ENCODE assay signal across 19 cellular contexts in the genomic region with DNA sequence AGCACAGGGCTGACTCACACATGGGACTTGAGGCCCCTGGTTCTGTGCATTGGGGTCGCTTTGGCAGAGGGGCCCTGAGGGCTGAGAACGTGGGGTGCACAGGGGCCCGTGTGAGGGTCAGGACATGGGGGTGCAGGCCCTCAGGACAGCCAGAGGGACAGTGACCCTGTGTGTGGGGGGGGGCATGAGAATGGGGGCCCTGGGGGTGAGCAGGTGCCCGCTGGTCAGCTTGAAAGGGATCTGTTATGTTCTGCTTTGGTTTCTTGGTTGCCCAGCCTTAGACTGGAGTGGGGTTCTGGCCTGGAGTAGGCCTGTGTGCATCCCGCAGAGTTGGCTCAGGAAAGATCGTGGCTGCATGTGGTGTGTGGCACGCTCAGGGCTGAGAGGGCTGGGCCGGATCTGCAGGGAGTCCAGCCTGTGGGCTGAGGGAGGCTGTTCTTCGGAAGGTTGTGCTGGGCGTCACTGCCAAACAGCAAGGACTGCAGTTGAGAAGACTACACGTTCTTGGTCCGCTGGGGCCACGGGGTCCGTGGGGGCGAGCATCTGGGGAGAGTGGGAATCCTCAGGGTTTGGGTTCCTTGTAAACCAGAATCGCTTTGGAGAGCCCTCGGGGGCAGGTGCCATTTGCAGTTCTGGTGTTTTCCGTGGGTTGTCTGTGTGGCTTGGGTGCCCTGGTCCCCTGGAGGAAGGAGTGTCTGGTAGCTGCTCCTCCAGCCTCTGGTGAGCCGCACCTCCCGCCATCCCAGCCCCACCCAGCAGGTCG. TPM values are rescaled to one million over a fixed set of nuclear protein-coding genes. Genes with fewer than 3 reads are reported as not detected.
A peak's percentile ranks its signal among the peaks of the same experiment; 100 is the strongest.
DNase-seq lines count a peak whose midpoint lies in the region; ATAC-seq and TF ChIP-seq lines count a peak whose summit lies in the region.
"Had no signal": no experiment of that assay in that cellular context is flagged by ENCODE, and none has a peak within 500 bp of the region (broad histone marks: within the 10 kb centered on the region; RNA-seq: fewer than 3 reads in every experiment).

No MANE protein-coding gene starts in this region.

- peaks cover 0 to 3% of the 10 kb centered on the region in 2 donors for H3K9me3 ChIP-seq in esophagus (ENCODE audit: control insufficient read depth in 2 of 2, insufficient read depth in 1 of 2, low read depth in 1 of 2, low read length in 1 of 2)
- peaks cover 5% of the 10 kb centered on the region for H3K9me3 ChIP-seq in trophoblast cell (ENCODE audit: insufficient read depth, low read depth, low read length)
- H3K9me3 ChIP-seq: right atrium auricular region had no signal

- H3K9me3 Mint-ChIP-seq in activated naive CD4-positive, alpha-beta T cell treated with anti-CD3 and anti-CD28 coated beads, Interleukin-2, amount 10 ng/mL, durations not matched to agents 7 days and 5 days, result no peaks in the 10 kb centered on the region
- no peaks in the 10 kb centered on the region for H3K9me3 Mint-ChIP-seq in activated naive CD4-positive, alpha-beta T cell treated with anti-CD3 and anti-CD28 coated beads for 36 hours
- H3K9me3 Mint-ChIP-seq in WTC11, result no peaks in the 10 kb centered on the region

- H3K9ac ChIP-seq in trophoblast cell (ENCODE audit: low read length), result no peak overlapping the region

- H2BK5ac ChIP-seq in trophoblast cell (ENCODE audit: low read depth, low read length, poor library complexity), result no peak overlapping the region

- no peaks in the 10 kb centered on the region for H3K79me2 ChIP-seq in trophoblast cell (ENCODE audit: control insufficient read depth, insufficient read depth, low read length, poor library complexity)
- H3K79me2 ChIP-seq: hepatocyte had no signal

- peak overlapping the region; percentile 25 for H3K4ac ChIP-seq in trophoblast cell (ENCODE audit: low read depth, low read length)

- no peak overlapping the region for H3K4me2 ChIP-seq in trophoblast cell (ENCODE audit: low read length)
- H3K4me2 ChIP-seq: hepatocyte had no signal

- no peak overlapping the region for H2BK12ac ChIP-seq in trophoblast cell (ENCODE audit: low read length)

- H3K27me3 ChIP-seq in esophagus (ENCODE audit: control insufficient read depth in 1 of 2, insufficient read depth in 2 of 2, low read length in 2 of 2) (no peaks in the 10 kb centered on the region), trophoblast cell (ENCODE audit: insufficient read depth, low read length) (no peaks in the 10 kb centered on the region)
- H3K27me3 ChIP-seq: hepatocyte, neutrophil, right atrium auricular region had no signal

- peak overlapping the region; percentile 25 for H3K27ac Mint-ChIP-seq in activated naive CD4-positive, alpha-beta T cell treated with anti-CD3 and anti-CD28 coated beads, Interleukin-2, amount 10 ng/mL, durations not matched to agents 7 days and 5 days
- H3K27ac Mint-ChIP-seq in activated naive CD4-positive, alpha-beta T cell treated with anti-CD3 and anti-CD28 coated beads for 36 hours, result no peak overlapping the region
- peak overlapping the region; percentile 91; the same call in 1 of the 2 replicates for H3K27ac Mint-ChIP-seq in WTC11

- no peak overlapping the region for H3K14ac ChIP-seq in trophoblast cell (ENCODE audit: low read length)

- H3K4me1 ChIP-seq in esophagus (ENCODE audit: control insufficient read depth in 2 of 2, insufficient read depth in 2 of 2, low read length in 1 of 2) (peaks cover 3 to 19% of the 10 kb centered on the region in 2 donors), trophoblast cell (ENCODE audit: control insufficient read depth in 1 of 2, insufficient read depth in 2 of 2, low read length in 2 of 2) (no peaks in the 10 kb centered on the region)

- H3K27me3 Mint-ChIP-seq in activated naive CD4-positive, alpha-beta T cell treated with anti-CD3 and anti-CD28 coated beads, Interleukin-2, amount 10 ng/mL, durations not matched to agents 7 days and 5 days, result no peaks in the 10 kb centered on the region
- H3K27me3 Mint-ChIP-seq in activated naive CD4-positive, alpha-beta T cell treated with anti-CD3 and anti-CD28 coated beads for 36 hours (ENCODE audit: low read depth), result no peaks in the 10 kb centered on the region
- no peaks in the 10 kb centered on the region for H3K27me3 Mint-ChIP-seq in WTC11 (ENCODE audit: low read depth)

- no peak for DNase-seq in activated naive CD4-positive, alpha-beta T cell treated with anti-CD3 and anti-CD28 coated beads, Interleukin-2, amount 10 ng/mL, durations not matched to agents 7 days and 5 days
- no peak for DNase-seq in activated naive CD4-positive, alpha-beta T cell treated with anti-CD3 and anti-CD28 coated beads for 36 hours
- DNase-seq in WTC11 (ENCODE audit: low spot score) (peak; percentile 5), trophoblast cell (no peak), NAMALWA (ENCODE audit: low spot score) (no peak), NCI-H82 (lab: John Stamatoyannopoulos, UW) (no peak)
- DNase-seq: ACHN; activated naive CD4-positive, alpha-beta T cell treated with Interleukin-2 at 50 U/mL for 16 hours; effector CD4-positive, alpha-beta T cell; kidney glomerular epithelial cell; mesendoderm; NCI-H1417; RPMI8226 had no signal

- H2AFZ ChIP-seq in trophoblast cell (ENCODE audit: insufficient read depth, low read length, poor library complexity), result no peak overlapping the region
- H2AFZ ChIP-seq: hepatocyte had no signal

- peaks cover 18 to 65% of the 10 kb centered on the region in 2 donors for H3K36me3 ChIP-seq in esophagus (ENCODE audit: control insufficient read depth in 2 of 2, insufficient read depth in 2 of 2, low read length in 1 of 2)
- H3K36me3 ChIP-seq in trophoblast cell (ENCODE audit: control insufficient read depth in 1 of 2, insufficient read depth in 2 of 2, low read length in 2 of 2), result peaks cover 76 to 77% of the 10 kb centered on the region in 2 experiments

- no peak overlapping the region for H2AK5ac ChIP-seq in trophoblast cell (ENCODE audit: low read length)

- no peak for TF ChIP-seq CTCF in WTC11 (IDR thresholded peaks at IDR 0.05)

- peaks cover 50% of the 10 kb centered on the region for H3K36me3 Mint-ChIP-seq in activated naive CD4-positive, alpha-beta T cell treated with anti-CD3 and anti-CD28 coated beads, Interleukin-2, amount 10 ng/mL, durations not matched to agents 7 days and 5 days
- peaks cover 25% of the 10 kb centered on the region for H3K36me3 Mint-ChIP-seq in activated naive CD4-positive, alpha-beta T cell treated with anti-CD3 and anti-CD28 coated beads for 36 hours (ENCODE audit: low read depth)
- H3K36me3 Mint-ChIP-seq in WTC11, result peaks cover 27% of the 10 kb centered on the region

- H4K8ac ChIP-seq in trophoblast cell (ENCODE audit: low read depth, low read length), result no peak overlapping the region

- no peak overlapping the region for H3K18ac ChIP-seq in trophoblast cell (ENCODE audit: low read length)

- intact Hi-C loops in activated naive CD4-positive, alpha-beta T cell treated with anti-CD3 and anti-CD28 coated beads for 36 hours (cut with micrococcal nuclease), result no loop called here

- CTCF ChIA-PET in activated naive CD4-positive, alpha-beta T cell treated with anti-CD3 and anti-CD28 coated beads, Interleukin-2, amount 10 ng/mL, durations not matched to agents 7 days and 5 days (lab: Charles Lee), result no interaction called here
- CTCF ChIA-PET in activated naive CD4-positive, alpha-beta T cell treated with anti-CD3 and anti-CD28 coated beads for 36 hours (lab: Charles Lee), result no interaction called here
- CTCF ChIA-PET in WTC11 (lab: Charles Lee), result interaction anchor here (1.2 kb wide), 1 partner anchor 13 kb away, joined by 5 read pairs; no protein-coding TSS in a partner anchor

- WGBS in esophagus, 2 donors, result 88 to 90% methylated on average over 21 of the region's 21 CpGs
- no CpG with 5 or more reads among the region's 21 CpGs for WGBS in trophoblast cell (ENCODE audit: extremely low coverage, insufficient coverage, insufficient read length)

- H3K27ac ChIP-seq in esophagus (ENCODE audit: low read depth in 2 of 2, low read length in 1 of 2), result peak overlapping the region; percentile 52 to 85
- no peak overlapping the region for H3K27ac ChIP-seq in trophoblast cell (ENCODE audit: low read depth, low read length)
- H3K27ac ChIP-seq: hepatocyte, neutrophil, right atrium auricular region had no signal

- H3K4me3 Mint-ChIP-seq in activated naive CD4-positive, alpha-beta T cell treated with anti-CD3 and anti-CD28 coated beads, Interleukin-2, amount 10 ng/mL, durations not matched to agents 7 days and 5 days, result no peak overlapping the region
- no peak overlapping the region for H3K4me3 Mint-ChIP-seq in activated naive CD4-positive, alpha-beta T cell treated with anti-CD3 and anti-CD28 coated beads for 36 hours
- no peak overlapping the region for H3K4me3 Mint-ChIP-seq in WTC11

- H3K4me1 Mint-ChIP-seq in activated naive CD4-positive, alpha-beta T cell treated with anti-CD3 and anti-CD28 coated beads, Interleukin-2, amount 10 ng/mL, durations not matched to agents 7 days and 5 days, result peaks cover 41% of the 10 kb centered on the region
- peaks cover 41% of the 10 kb centered on the region for H3K4me1 Mint-ChIP-seq in activated naive CD4-positive, alpha-beta T cell treated with anti-CD3 and anti-CD28 coated beads for 36 hours (ENCODE audit: low read depth)
- no peaks in the 10 kb centered on the region for H3K4me1 Mint-ChIP-seq in WTC11

- peak overlapping the region; percentile 46 for H4K12ac ChIP-seq in trophoblast cell (ENCODE audit: low read depth, low read length)

- H3K79me1 ChIP-seq in trophoblast cell (ENCODE audit: low read length), result no peaks in the 10 kb centered on the region

- no peak for ATAC-seq in WTC11
- ATAC-seq in GM19467 (IDR thresholded peaks at IDR 0.05; ENCODE audit: unreplicated experiment), result no peak
- ATAC-seq: HCT116 had no signal

- no peak overlapping the region for H3K23ac ChIP-seq in trophoblast cell (ENCODE audit: low read length)

- no peak overlapping the region for H2BK120ac ChIP-seq in trophoblast cell (ENCODE audit: insufficient read depth, low read length, poor library complexity)

- POLR2A ChIA-PET in WTC11 (lab: Charles Lee), result interaction anchor here (0.9 kb wide), 1 partner anchor 15 kb away, joined by 3 read pairs; a partner anchor contains a TSS

- H3K4me3 ChIP-seq in esophagus (ENCODE audit: low read depth in 1 of 2, low read length in 2 of 2) (no peak overlapping the region), trophoblast cell (ENCODE audit: low read depth, low read length) (peak overlapping the region; percentile 22)
- H3K4me3 ChIP-seq: hepatocyte, right atrium auricular region had no signal

- no peak overlapping the region for H4K91ac ChIP-seq in trophoblast cell (ENCODE audit: low read depth, low read length)

RNA-seq across cellular contexts. Expression of a gene that starts 15.2 kb away (rescaled TPM):
- 10 to 100 TPM; 20.0 to 24.3 TPM for total RNA-seq in activated naive CD4-positive, alpha-beta T cell treated with anti-CD3 and anti-CD28 coated beads for 36 hours
- total RNA-seq in WTC11 (2021), result 36.9 to 41.5 TPM (median 40.4 TPM) in 3 replicates
- polyA plus RNA-seq in esophagus, result 10 to 100 TPM in 1 of 2 donors, 1 to 10 TPM in 1; 4.8 to 13.0 TPM
- 8.1 and 8.5 TPM in 2 replicates for polyA plus RNA-seq in trophoblast cell (2013)

RNA-seq across cellular contexts. Expression of a gene that starts 42.1 kb away (rescaled TPM):
- total RNA-seq in activated naive CD4-positive, alpha-beta T cell treated with anti-CD3 and anti-CD28 coated beads for 36 hours, result 10 to 100 TPM; 25.2 to 29.4 TPM
- total RNA-seq in WTC11 (2021), result 66.9 to 86.9 TPM (median 79.8 TPM) in 3 replicates
- 10 to 100 TPM; 43.3 to 54.3 TPM for polyA plus RNA-seq in esophagus
- polyA plus RNA-seq in trophoblast cell (2013), result 58.8 and 59.3 TPM in 2 replicates
